In the genomic region with DNA sequence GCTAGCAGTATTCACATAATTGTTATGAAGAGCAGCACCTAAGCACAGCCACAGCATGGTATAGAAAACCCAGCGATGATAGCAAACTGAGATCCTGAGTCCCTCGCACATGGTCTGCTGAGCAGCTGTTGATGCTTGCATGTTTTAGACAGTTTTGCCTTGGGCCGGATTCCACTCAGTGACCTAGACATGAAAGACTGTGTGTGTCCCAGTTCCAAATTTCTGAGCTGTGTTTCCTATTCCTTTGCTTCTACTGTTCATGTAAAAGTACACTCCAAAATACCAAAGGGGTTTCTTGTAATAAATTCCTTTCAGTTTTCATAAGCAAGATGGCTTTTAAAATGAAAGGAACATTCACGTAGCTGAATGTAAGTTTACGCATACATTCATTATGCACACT, we compare ENCODE assay signal across 35 cellular contexts. TPM values are rescaled to one million over a fixed set of nuclear protein-coding genes. Genes with fewer than 3 reads are reported as not detected.
"Had no signal": no experiment of that assay in that cellular context is flagged by ENCODE, and none has a peak within 500 bp of the region (broad histone marks: within the 10 kb centered on the region; RNA-seq: fewer than 3 reads in every experiment).

No MANE protein-coding gene starts in this region.

- ATAC-seq: activated naive CD4-positive, alpha-beta T cell treated with anti-CD3 and anti-CD28 coated beads, Interleukin-2, amount 50 U/mL, for 72 hours; activated naive CD8-positive, alpha-beta T cell treated with anti-CD3 and anti-CD28 coated beads, Interleukin-2, amount 50 U/mL, for 24 hours; activated T-cell treated with anti-CD3 and anti-CD28 coated beads, Interleukin-2, amount 50 U/mL, for 4 hours; activated T-cell treated with anti-CD3 and anti-CD28 coated beads, Interleukin-2, amount 50 U/mL, for 72 hours; activated T-helper 17 cell treated with anti-CD3 and anti-CD28 coated beads, Interleukin-2, amount 50 U/mL, for 72 hours; body of pancreas had no signal

- H3K4me1 ChIP-seq: adrenal gland, ascending aorta, body of pancreas, breast epithelium had no signal

- DNase-seq: activated effector memory CD4-positive, alpha-beta T cell treated with anti-CD3 and anti-CD28 coated beads, Interleukin-2, amount 50 U/mL, for 16 hours; activated effector memory CD4-positive, alpha-beta T cell treated with Interleukin-2 at 50 U/mL for 16 hours; activated gamma-delta T cell; activated gamma-delta T cell treated with Interleukin-2 at 50 U/mL for 16 hours; activated naive CD4-positive, alpha-beta T cell; activated naive CD4-positive, alpha-beta T cell treated with anti-CD3 and anti-CD28 coated beads for 36 hours; activated naive CD4-positive, alpha-beta T cell treated with anti-CD3 and anti-CD28 coated beads, Interleukin-2, amount 10 ng/mL, durations not matched to agents 7 days and 5 days; activated naive CD4-positive, alpha-beta T cell treated with anti-CD3 and anti-CD28 coated beads, Interleukin-2, amount 50 U/mL, for 16 hours; activated naive CD4-positive, alpha-beta T cell treated with Interleukin-2 at 50 U/mL for 16 hours; activated naive CD8-positive, alpha-beta T cell treated with anti-CD3 and anti-CD28 coated beads for 36 hours; activated naive CD8-positive, alpha-beta T cell treated with anti-CD3 and anti-CD28 coated beads, Interleukin-2, amount 10 ng/mL, durations not matched to agents 7 days and 5 days; activated naive CD8-positive, alpha-beta T cell treated with anti-CD3 and anti-CD28 coated beads, Interleukin-2, amount 50 U/mL, for 24 hours; activated T-cell treated with anti-CD3 and anti-CD28 coated beads, Interleukin-2, amount 50 U/mL, for 1 hour; activated T-cell treated with anti-CD3 and anti-CD28 coated beads, Interleukin-2, amount 50 U/mL, for 24 hours; activated T-cell treated with anti-CD3 and anti-CD28 coated beads, Interleukin-2, amount 50 U/mL, for 4 hours; activated T-cell treated with anti-CD3 and anti-CD28 coated beads, Interleukin-2, amount 50 U/mL, for 48 hours; activated T-cell treated with anti-CD3 and anti-CD28 coated beads, Interleukin-2, amount 50 U/mL, for 72 hours; adrenal gland; amniotic stem cell; amygdala; anterior cingulate cortex; aorta; body of pancreas; brain microvascular endothelial cell; caudate nucleus; central memory CD4-positive, alpha-beta T cell; cerebellar nuclear complex had no signal

- H3K4me3 ChIP-seq: adrenal gland, ascending aorta, body of pancreas, breast epithelium, cardiac muscle cell had no signal

- H3K36me3 ChIP-seq: adrenal gland, ascending aorta, brain microvascular endothelial cell, breast epithelium, cardiac muscle cell had no signal

- H3K9me3 ChIP-seq: adrenal gland, ascending aorta, body of pancreas, breast epithelium had no signal

- H3K27me3 ChIP-seq: adrenal gland, ascending aorta, body of pancreas, brain microvascular endothelial cell, breast epithelium, cardiac muscle cell had no signal

- H3K27ac ChIP-seq: adrenal gland, ascending aorta, body of pancreas, brain microvascular endothelial cell, breast epithelium, cardiac muscle cell had no signal

RNA-seq across cellular contexts. Expression of a gene that starts 38.5 kb away (rescaled TPM):
- total RNA-seq: activated naive CD4-positive, alpha-beta T cell treated with anti-CD3 and anti-CD28 coated beads for 36 hours; activated naive CD4-positive, alpha-beta T cell treated with anti-CD3 and anti-CD28 coated beads, Interleukin-2, amount 50 U/mL, for 72 hours; activated naive CD8-positive, alpha-beta T cell treated with anti-CD3 and anti-CD28 coated beads for 36 hours; activated naive CD8-positive, alpha-beta T cell treated with anti-CD3 and anti-CD28 coated beads, Interleukin-2, amount 10 ng/mL, durations not matched to agents 7 days and 5 days; activated T-cell treated with anti-CD3 and anti-CD28 coated beads, Interleukin-2, amount 50 U/mL, for 4 hours; activated T-cell treated with anti-CD3 and anti-CD28 coated beads, Interleukin-2, amount 50 U/mL, for 72 hours; activated T-helper 1 cell treated with anti-CD3 and anti-CD28 coated beads, Interleukin-12 subunit alpha, Interleukin-12 subunit beta, Interleukin-2, Interleukin-4 antibody, amounts not matched to agents 30 ng/mL and 10 ng/mL and 1 ng/mL, durations not matched to agents 14 hours and 24 hours and 36 hours; activated T-helper 17 cell treated with anti-CD3 and anti-CD28 coated beads, Interleukin-2, amount 50 U/mL, for 72 hours; activated T-helper 2 cell treated with anti-CD3 and anti-CD28 coated beads, Interferon-gamma antibody, Interleukin-2, Interleukin-4, amounts not matched to agents 10 μg/mL and 5 μg/mL and 100 μg/mL, durations not matched to agents 14 hours and 24 hours and 36 hours; chondrocyte had no signal
- polyA plus RNA-seq: aorta had no signal
